16 cellular contexts compared by ENCODE assay signal in the genomic region with DNA sequence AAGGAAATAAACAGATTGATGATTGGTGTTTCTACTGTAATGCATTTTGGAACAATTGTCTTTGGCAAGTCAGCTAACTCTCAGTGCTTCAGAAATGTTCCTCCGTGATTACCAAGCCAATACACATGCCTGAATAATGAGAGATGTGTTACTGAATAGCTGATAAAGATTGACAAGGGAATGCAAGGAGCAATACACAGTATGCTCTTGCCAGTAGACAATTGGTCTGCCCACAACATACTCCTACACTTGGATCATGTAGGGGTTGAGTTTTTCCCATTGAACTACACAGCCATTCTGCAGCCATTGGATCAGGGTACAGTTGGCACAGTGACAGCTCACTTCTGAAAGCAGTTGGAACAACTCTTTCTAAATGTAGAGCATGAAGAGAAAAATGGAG. TPM values are rescaled to one million over a fixed set of nuclear protein-coding genes. Genes with fewer than 3 reads are reported as not detected.
DNase-seq lines count a peak whose midpoint lies in the region; ATAC-seq, FAIRE-seq and TF ChIP-seq lines count a peak whose summit lies in the region.
"Had no signal": no experiment of that assay in that cellular context is flagged by ENCODE, and none has a peak within 500 bp of the region (broad histone marks: within the 10 kb centered on the region; RNA-seq: fewer than 3 reads in every experiment).

No MANE protein-coding gene starts in this region.

- H3K36me3 ChIP-seq in astrocyte (ENCODE audit: insufficient read depth, low read length): no peaks in the 10 kb centered on the region
- peaks cover 0 to 2% (median 0%) of the 10 kb centered on the region in 9 donors for H3K36me3 ChIP-seq in heart right ventricle
- no peaks in the 10 kb centered on the region for H3K36me3 ChIP-seq in upper lobe of right lung
- H3K36me3 ChIP-seq in gastroesophageal sphincter: no peaks in the 10 kb centered on the region
- H3K36me3 ChIP-seq: MG63 had no signal

- H3K27ac ChIP-seq in astrocyte (ENCODE audit: low read depth, low read length): no peak overlapping the region
- peak overlapping the region in 5 of 10 donors; percentile 26 to 69 (median 66) for H3K27ac ChIP-seq in heart right ventricle
- H3K27ac ChIP-seq in upper lobe of right lung: no peak overlapping the region
- H3K27ac ChIP-seq in gastroesophageal sphincter: no peak overlapping the region

- intact Hi-C loops in heart right ventricle (cut with DNase I) (loop anchor here in 1 of 10 donors (10.0 kb wide), 1 partner anchor 180 kb away; the partner anchor contains the start of gene ZNF292), upper lobe of right lung (cut with DNase I) (no loop called here)

- TF ChIP-seq POLR2A in GM12891 (IDR thresholded peaks at IDR 0.05; ENCODE audit: low read depth, low read length) (no peak), gastroesophageal sphincter (IDR thresholded peaks at IDR 0.05) (no peak)

- H3K27me3 ChIP-seq in astrocyte (ENCODE audit: insufficient read depth, low read length) (no peaks in the 10 kb centered on the region), heart right ventricle (no peaks in the 10 kb centered on the region), upper lobe of right lung (no peaks in the 10 kb centered on the region), gastroesophageal sphincter (no peaks in the 10 kb centered on the region)
- H3K27me3 ChIP-seq: MG63 had no signal

- H3K36me3 Mint-ChIP-seq in astrocyte (ENCODE audit: low read depth, unreplicated experiment): no peaks in the 10 kb centered on the region
- H3K36me3 Mint-ChIP-seq in activated CD4-positive, alpha-beta T cell treated with anti-CD3 and anti-CD28 coated beads, Interleukin-2, amount 10 ng/mL, durations not matched to agents 7 days and 5 days (ENCODE audit: low read depth): peaks cover 15% of the 10 kb centered on the region

- no peak overlapping the region for H3K4me3 Mint-ChIP-seq in astrocyte (ENCODE audit: unreplicated experiment)
- no peak overlapping the region for H3K4me3 Mint-ChIP-seq in activated CD4-positive, alpha-beta T cell treated with anti-CD3 and anti-CD28 coated beads, Interleukin-2, amount 10 ng/mL, durations not matched to agents 7 days and 5 days
- H3K4me3 Mint-ChIP-seq: GM23338 had no signal

- DNase-seq in GM12891 (ENCODE audit: insufficient read length, low spot score) (no peak), astrocyte (ENCODE audit: low read depth) (no peak), heart right ventricle (no peak), upper lobe of right lung (no peak), NCI-H2196 treated with DMSO at 0.1 percent for 48 hours (lab: John Stamatoyannopoulos, UW; ENCODE audit: unreplicated experiment) (no peak)
- no peak for DNase-seq in activated CD4-positive, alpha-beta T cell treated with anti-CD3 and anti-CD28 coated beads, Interleukin-2, amount 10 ng/mL, durations not matched to agents 7 days and 5 days
- DNase-seq: CD4-positive, CD25-positive, alpha-beta regulatory T cell; MG63; NCI-H1105; NCI-H1694 treated with DMSO at 0.1 percent for 48 hours; NCI-H446 treated with DMSO at 0.1 percent for 48 hours; NCI-H748 treated with DMSO at 0.1 percent for 48 hours had no signal

- H3K4me2 ChIP-seq in astrocyte (ENCODE audit: low read length): no peak overlapping the region
- H3K4me2 ChIP-seq: GM23338 had no signal

- H3K4me3 ChIP-seq in astrocyte (ENCODE audit: insufficient read depth, low read depth, low read length): no peak overlapping the region
- peak overlapping the region in 1 of 10 donors; percentile 5 for H3K4me3 ChIP-seq in heart right ventricle
- no peak overlapping the region for H3K4me3 ChIP-seq in upper lobe of right lung
- H3K4me3 ChIP-seq in gastroesophageal sphincter: no peak overlapping the region
- H3K4me3 ChIP-seq: GM23338, MG63 had no signal

- H3K27me3 Mint-ChIP-seq in astrocyte (ENCODE audit: low read depth, unreplicated experiment): no peaks in the 10 kb centered on the region
- no peaks in the 10 kb centered on the region for H3K27me3 Mint-ChIP-seq in activated CD4-positive, alpha-beta T cell treated with anti-CD3 and anti-CD28 coated beads, Interleukin-2, amount 10 ng/mL, durations not matched to agents 7 days and 5 days
- H3K27me3 Mint-ChIP-seq: CD4-positive, CD25-positive, alpha-beta regulatory T cell had no signal

- CTCF ChIA-PET in activated CD4-positive, alpha-beta T cell treated with anti-CD3 and anti-CD28 coated beads, Interleukin-2, amount 10 ng/mL, durations not matched to agents 7 days and 5 days (lab: Charles Lee): no interaction called here

- no peak overlapping the region for H3K9ac ChIP-seq in astrocyte (ENCODE audit: low read length)

- no peak for TF ChIP-seq EP300 in gastroesophageal sphincter (IDR thresholded peaks at IDR 0.05)

- no peak overlapping the region for H2AFZ ChIP-seq in astrocyte (ENCODE audit: low read depth, low read length)
- H2AFZ ChIP-seq: GM23338 had no signal

- peaks cover 17% of the 10 kb centered on the region for H4K20me1 ChIP-seq in astrocyte (ENCODE audit: insufficient read depth, low read length)

- H3K79me2 ChIP-seq in astrocyte (ENCODE audit: insufficient read depth, low read length): peaks cover 12% of the 10 kb centered on the region

- POLR2A ChIA-PET in activated CD4-positive, alpha-beta T cell treated with anti-CD3 and anti-CD28 coated beads, Interleukin-2, amount 10 ng/mL, durations not matched to agents 7 days and 5 days (lab: Charles Lee): no interaction called here

- H3K9me3 Mint-ChIP-seq in astrocyte (ENCODE audit: unreplicated experiment): no peaks in the 10 kb centered on the region
- H3K9me3 Mint-ChIP-seq in activated CD4-positive, alpha-beta T cell treated with anti-CD3 and anti-CD28 coated beads, Interleukin-2, amount 10 ng/mL, durations not matched to agents 7 days and 5 days: peaks cover 14% of the 10 kb centered on the region
- H3K9me3 Mint-ChIP-seq: GM23338 had no signal

- H3K4me1 ChIP-seq in astrocyte (ENCODE audit: insufficient read depth, low read length) (no peaks in the 10 kb centered on the region), heart right ventricle (peaks cover 3 to 39% (median 26%) of the 10 kb centered on the region in 9 donors), upper lobe of right lung (peaks cover 9% of the 10 kb centered on the region), gastroesophageal sphincter (peaks cover 0 to 23% (median 0%) of the 10 kb centered on the region in 3 donors)

- peaks cover 18% of the 10 kb centered on the region for H3K4me1 Mint-ChIP-seq in astrocyte (ENCODE audit: low read depth, unreplicated experiment)
- peaks cover 21% of the 10 kb centered on the region for H3K4me1 Mint-ChIP-seq in activated CD4-positive, alpha-beta T cell treated with anti-CD3 and anti-CD28 coated beads, Interleukin-2, amount 10 ng/mL, durations not matched to agents 7 days and 5 days

- H3K9me3 ChIP-seq in astrocyte (ENCODE audit: insufficient read depth, low read depth, low read length) (no peaks in the 10 kb centered on the region), heart right ventricle (no peaks in the 10 kb centered on the region), upper lobe of right lung (no peaks in the 10 kb centered on the region), gastroesophageal sphincter (no peaks in the 10 kb centered on the region)
- H3K9me3 ChIP-seq: MG63 had no signal

- ATAC-seq in heart right ventricle (peak; percentile 49 to 88 (median 82)), upper lobe of right lung (peak; percentile 15), gastroesophageal sphincter (no peak)
- ATAC-seq: GM23338, HepG2 had no signal

- WGBS in heart right ventricle, 2 donors: 33 to 47% methylated on average over 1 of the region's 1 CpG
- WGBS in gastroesophageal sphincter (ENCODE audit: low coverage in 1 of 2), 2 donors: 75% methylated on average over 1 of the region's 1 CpG; no CpG with 5 or more reads in 1 of the 2 donors

- TF ChIP-seq CTCF in astrocyte (IDR thresholded peaks at IDR 0.05; ENCODE audit: insufficient read depth, low read depth, low read length) (no peak), heart right ventricle (IDR thresholded peaks at IDR 0.05) (no peak), upper lobe of right lung (IDR thresholded peaks at IDR 0.05) (no peak), gastroesophageal sphincter (IDR thresholded peaks at IDR 0.05) (no peak)

- H3K27ac Mint-ChIP-seq in astrocyte (ENCODE audit: unreplicated experiment): no peak overlapping the region
- no peak overlapping the region for H3K27ac Mint-ChIP-seq in activated CD4-positive, alpha-beta T cell treated with anti-CD3 and anti-CD28 coated beads, Interleukin-2, amount 10 ng/mL, durations not matched to agents 7 days and 5 days
- H3K27ac Mint-ChIP-seq: GM23338 had no signal

- FAIRE-seq in GM12891 (lab: Jason Lieb, UNC): peak; percentile 26
- FAIRE-seq in astrocyte (lab: Jason Lieb, UNC): peak; percentile 13
- FAIRE-seq: G401.6, HepG2 had no signal

TF ChIP-seq in GM12891, 5 proteins besides CTCF, POLR2A, EP300 and RAD21:
- TF ChIP-seq PAX5 (IDR thresholded peaks at IDR 0.05; ENCODE audit: insufficient read depth, low read length, severe bottlenecking): no peak
- no peak for TF ChIP-seq SPI1 (IDR thresholded peaks at IDR 0.05; ENCODE audit: low read depth, low read length)
- TF ChIP-seq POLR2AphosphoS5 (IDR thresholded peaks at IDR 0.05; ENCODE audit: low read depth, low read length): no peak
- no peak for TF ChIP-seq TAF1 (IDR thresholded peaks at IDR 0.05; ENCODE audit: low read depth, low read length)
- TF ChIP-seq POU2F2 (IDR thresholded peaks at IDR 0.05; ENCODE audit: low read depth, low read length): no peak
TF ChIP-seq in GM12891: peak in this region for 0.

RNA-seq across cellular contexts. Expression of gene GJB7, which starts 5.6 kb away (rescaled TPM):
- not detected for polyA plus RNA-seq in GM12891 (2012; ENCODE audit: low read depth, missing spikeins)
- total RNA-seq in astrocyte: not detected in 2 replicates
- not detected for total RNA-seq in heart right ventricle
- not detected for polyA plus RNA-seq in heart right ventricle
- not detected for total RNA-seq in upper lobe of right lung
- not detected for total RNA-seq in activated CD4-positive, alpha-beta T cell treated with anti-CD3 and anti-CD28 coated beads, Interleukin-2, amount 10 ng/mL, durations not matched to agents 7 days and 5 days
- total RNA-seq in gastroesophageal sphincter: not detected
- total RNA-seq: CD4-positive, CD25-positive, alpha-beta regulatory T cell; HepG2 had no signal
- polyA plus RNA-seq: HepG2 had no signal

RNA-seq across cellular contexts. Expression of gene C6orf163, which starts 9.9 kb away (rescaled TPM):
- polyA plus RNA-seq in GM12891 (2012; ENCODE audit: low read depth, missing spikeins): 1.2 TPM
- total RNA-seq in astrocyte (1.6 and 2.9 TPM in 2 replicates), heart right ventricle (1 to 10 TPM in 9 of 10 donors, under 1 TPM in 1; 1.00 to 3.6 (median 2.0) TPM), upper lobe of right lung (2.1 TPM), gastroesophageal sphincter (1 to 10 TPM in 2 of 4 donors, under 1 TPM in 1, not detected in 1; 0.81 to 5.0 (median 1.6) TPM)
- polyA plus RNA-seq in heart right ventricle: 1 to 10 TPM in 1 of 2 donors, under 1 TPM in 1; 0.35 to 7.7 TPM
- 1 to 10 TPM; 2.0 to 2.3 TPM for total RNA-seq in activated CD4-positive, alpha-beta T cell treated with anti-CD3 and anti-CD28 coated beads, Interleukin-2, amount 10 ng/mL, durations not matched to agents 7 days and 5 days

RNA-seq across cellular contexts. Expression of gene SMIM8, which starts 12.3 kb away (rescaled TPM):
- polyA plus RNA-seq in GM12891 (2012; ENCODE audit: low read depth, missing spikeins): 5.2 TPM
- total RNA-seq in astrocyte (6.9 and 7.6 TPM in 2 replicates), heart right ventricle (10 to 100 TPM in 9 of 10 donors, 1 to 10 TPM in 1; 8.6 to 13.8 (median 10.8) TPM), upper lobe of right lung (9.5 TPM), gastroesophageal sphincter (10 to 100 TPM in 1 of 4 donors, 1 to 10 TPM in 3; 5.2 to 13.4 (median 8.1) TPM)
- polyA plus RNA-seq in heart right ventricle: 10 to 100 TPM in 1 of 2 donors, 1 to 10 TPM in 1; 6.1 to 10.5 TPM
- 10 to 100 TPM; 10.9 to 11.6 TPM for total RNA-seq in activated CD4-positive, alpha-beta T cell treated with anti-CD3 and anti-CD28 coated beads, Interleukin-2, amount 10 ng/mL, durations not matched to agents 7 days and 5 days
